In the genomic region with DNA sequence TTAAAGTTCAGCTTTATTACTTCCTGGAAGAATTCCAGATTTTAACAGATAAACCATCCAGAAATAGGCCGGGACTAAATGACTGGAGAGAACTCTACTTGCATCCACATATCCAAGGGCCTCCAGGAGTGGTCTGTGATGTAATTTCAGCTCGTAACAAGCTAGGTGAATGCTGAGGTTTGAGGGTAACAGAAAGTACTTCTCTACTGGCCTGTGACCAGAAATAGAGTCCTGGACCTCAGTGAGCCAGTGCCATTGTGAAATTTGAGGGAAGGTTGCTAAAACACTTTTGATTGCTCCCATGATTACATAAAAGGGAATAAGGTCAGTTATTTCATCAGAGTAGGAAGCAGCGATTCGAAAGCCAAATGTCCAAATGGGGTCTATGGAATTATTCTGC, we compare ENCODE assay signal across 11 cellular contexts.
DNase-seq lines count a peak whose midpoint lies in the region; ATAC-seq and TF ChIP-seq lines count a peak whose summit lies in the region.
"Had no signal": no experiment of that assay in that cellular context is flagged by ENCODE, and none has a peak within 500 bp of the region (broad histone marks: within the 10 kb centered on the region; RNA-seq: fewer than 3 reads in every experiment).

No MANE protein-coding gene starts in this region.

- H3K27ac ChIP-seq in HL-60 (replicated peaks) (no peak overlapping the region), mesenchymal stem cell (ENCODE audit: low read length, poor library complexity, severe bottlenecking) (peak overlapping the region; percentile 92)

- no peak overlapping the region for H2AFZ ChIP-seq in mesenchymal stem cell (ENCODE audit: low read depth, low read length)

- peak overlapping the region in 1 of 2 experiments; percentile 9 for H3K18ac ChIP-seq in mesenchymal stem cell (ENCODE audit: low read depth in 1 of 2, low read length in 2 of 2)

- peak overlapping the region; percentile 78 to 95 (median 88) for H3K27ac Mint-ChIP-seq in CD14-positive monocyte
- peak overlapping the region; percentile 28 for H3K27ac Mint-ChIP-seq in activated naive CD8-positive, alpha-beta T cell treated with anti-CD3 and anti-CD28 coated beads, Interleukin-2, amount 50 U/mL, for 24 hours

- H2BK12ac ChIP-seq in mesenchymal stem cell (ENCODE audit: low read length in 2 of 2), result no peak overlapping the region

- no peak overlapping the region for H2BK5ac ChIP-seq in mesenchymal stem cell (ENCODE audit: low read depth, low read length, poor library complexity, severe bottlenecking)

- H3K4me3 Mint-ChIP-seq in CD14-positive monocyte, result peak overlapping the region in 1 of 2 donors; percentile 16
- H3K4me3 Mint-ChIP-seq in activated naive CD8-positive, alpha-beta T cell treated with anti-CD3 and anti-CD28 coated beads, Interleukin-2, amount 50 U/mL, for 24 hours, result no peak overlapping the region
- H3K4me3 Mint-ChIP-seq: T-helper 1 cell treated with Interleukin-12 subunit alpha and Interleukin-12 subunit beta and Interleukin-4 antibody, amounts not matched to agents 30 μg/mL and 1 μg/mL, for 36 hours had no signal

- H4K8ac ChIP-seq in mesenchymal stem cell (ENCODE audit: low read length), result no peak overlapping the region

- peaks cover 3 to 37% of the 10 kb centered on the region in 2 experiments for H3K36me3 ChIP-seq in mesenchymal stem cell (ENCODE audit: control insufficient read depth in 1 of 2, insufficient read depth in 2 of 2, low read depth in 1 of 2, low read length in 2 of 2)

- H3K27me3 Mint-ChIP-seq in CD14-positive monocyte (ENCODE audit: low read depth in 3 of 3), result no peaks in the 10 kb centered on the region
- no peaks in the 10 kb centered on the region for H3K27me3 Mint-ChIP-seq in activated naive CD8-positive, alpha-beta T cell treated with anti-CD3 and anti-CD28 coated beads, Interleukin-2, amount 50 U/mL, for 24 hours

- H3K9me3 Mint-ChIP-seq in CD14-positive monocyte, result no peaks in the 10 kb centered on the region
- no peaks in the 10 kb centered on the region for H3K9me3 Mint-ChIP-seq in activated naive CD8-positive, alpha-beta T cell treated with anti-CD3 and anti-CD28 coated beads, Interleukin-2, amount 50 U/mL, for 24 hours
- H3K9me3 Mint-ChIP-seq: T-helper 1 cell treated with Interleukin-12 subunit alpha and Interleukin-12 subunit beta and Interleukin-4 antibody, amounts not matched to agents 30 μg/mL and 1 μg/mL, for 36 hours had no signal

- H4K91ac ChIP-seq in mesenchymal stem cell (ENCODE audit: low read length), result no peak overlapping the region

- WGBS in mesenchymal stem cell, result 85% methylated on average over 3 of the region's 4 CpGs

- H3K9me3 ChIP-seq in mesenchymal stem cell (ENCODE audit: control insufficient read depth, low read length), result no peaks in the 10 kb centered on the region

- H3K4ac ChIP-seq in mesenchymal stem cell (ENCODE audit: low read depth in 1 of 2, low read length in 2 of 2), result no peak overlapping the region

- H3K4me2 ChIP-seq in mesenchymal stem cell (ENCODE audit: low read length, poor library complexity, severe bottlenecking), result no peak overlapping the region

- H2BK15ac ChIP-seq in mesenchymal stem cell (ENCODE audit: low read depth, poor library complexity, severe bottlenecking), result no peak overlapping the region

- H3K36me3 Mint-ChIP-seq in CD14-positive monocyte, result peaks cover 36 to 43% of the 10 kb centered on the region in 2 donors
- peaks cover 88% of the 10 kb centered on the region for H3K36me3 Mint-ChIP-seq in activated naive CD8-positive, alpha-beta T cell treated with anti-CD3 and anti-CD28 coated beads, Interleukin-2, amount 50 U/mL, for 24 hours (ENCODE audit: low read depth)

- H3K79me1 ChIP-seq in mesenchymal stem cell (replicated peaks; ENCODE audit: low read length, poor library complexity, severe bottlenecking), result peaks cover 2% of the 10 kb centered on the region

- H3K23ac ChIP-seq in mesenchymal stem cell (ENCODE audit: low read length in 2 of 2), result no peak overlapping the region

- H3K4me1 Mint-ChIP-seq in CD14-positive monocyte, result peaks cover 52% of the 10 kb centered on the region
- H3K4me1 Mint-ChIP-seq in activated naive CD8-positive, alpha-beta T cell treated with anti-CD3 and anti-CD28 coated beads, Interleukin-2, amount 50 U/mL, for 24 hours, result peaks cover 63% of the 10 kb centered on the region

- DNase-seq in CD14-positive monocyte (ENCODE audit: low spot score), result peak; percentile 68
- peak; percentile 66 to 87 for DNase-seq in HL-60 (ENCODE audit: low read depth in 1 of 2, low spot score in 1 of 2)
- DNase-seq in activated naive CD8-positive, alpha-beta T cell treated with anti-CD3 and anti-CD28 coated beads, Interleukin-2, amount 50 U/mL, for 24 hours, result no peak
- DNase-seq in mesenchymal stem cell, result peak; percentile 46
- no peak for DNase-seq in stimulated activated CD4-positive, alpha-beta T cell treated with anti-CD3 and anti-CD28 coated beads, Interleukin-2, amount 100 ng/mL, for 48 hours
- DNase-seq in foreskin melanocyte, result no peak
- no peak for DNase-seq in NCI-H446 treated with DMSO at 0.1 percent for 48 hours (lab: John Stamatoyannopoulos, UW)
- DNase-seq: amygdala, NCI-H1105 had no signal

- no peak for ATAC-seq in activated naive CD8-positive, alpha-beta T cell treated with anti-CD3 and anti-CD28 coated beads, Interleukin-2, amount 50 U/mL, for 24 hours
- ATAC-seq in HG02610 (IDR thresholded peaks at IDR 0.05; ENCODE audit: unreplicated experiment), result no peak

- TF ChIP-seq CTCF in CD14-positive monocyte (IDR thresholded peaks at IDR 0.05) (no peak), HL-60 (IDR thresholded peaks at IDR 0.05; ENCODE audit: insufficient read depth, low read length) (no peak)

- no peak overlapping the region for H3K4me3 ChIP-seq in HL-60 (replicated peaks; ENCODE audit: insufficient read depth, low read length)
- H3K4me3 ChIP-seq in mesenchymal stem cell (ENCODE audit: insufficient read depth in 1 of 2, low read depth in 1 of 2, low read length in 2 of 2), result peak overlapping the region in 1 of 2 experiments; percentile 48

- H2BK120ac ChIP-seq in mesenchymal stem cell (ENCODE audit: low read depth, low read length), result no peak overlapping the region

- no peak overlapping the region for H3K14ac ChIP-seq in mesenchymal stem cell (ENCODE audit: low read length in 2 of 2)

- H2AK5ac ChIP-seq in mesenchymal stem cell (ENCODE audit: low read length, severe bottlenecking), result peak overlapping the region; percentile 87

- H3K4me1 ChIP-seq in mesenchymal stem cell (ENCODE audit: control insufficient read depth, insufficient read depth, low read depth, low read length), result peaks cover 9% of the 10 kb centered on the region

- intact Hi-C loops in CD14-positive monocyte (cut with micrococcal nuclease), result loop anchor here in 1 of 2 donors (5.0 kb wide), 2 partner anchors 63 to 118 kb away; no protein-coding TSS in a partner anchor

- H3K9ac ChIP-seq in mesenchymal stem cell (ENCODE audit: low read length), result peak overlapping the region; percentile 28

- H3K27me3 ChIP-seq in HL-60 (ENCODE audit: insufficient read depth, poor library complexity, severe bottlenecking), result no peaks in the 10 kb centered on the region
- H3K27me3 ChIP-seq in mesenchymal stem cell (ENCODE audit: control insufficient read depth in 1 of 2, insufficient read depth in 1 of 2, low read length in 2 of 2), result no peaks in the 10 kb centered on the region

Comparison
In these comparisons a context has a peak if more than half of its experiments do, and no peak if none do; other contexts are left out.
1. DNase-seq: peak in CD14-positive monocyte (single experiment), HL-60 (2 of 2) and mesenchymal stem cell (single experiment); none in activated naive CD8-positive, alpha-beta T cell treated with anti-CD3 and anti-CD28 coated beads, Interleukin-2, amount 50 U/mL, for 24 hours (single experiment), stimulated activated CD4-positive, alpha-beta T cell treated with anti-CD3 and anti-CD28 coated beads, Interleukin-2, amount 100 ng/mL, for 48 hours (0 of 2), foreskin melanocyte (single experiment) and NCI-H446 treated with DMSO at 0.1 percent for 48 hours (single experiment).